ENCODE assay signal across 14 cellular contexts in genomic region chr6:154536922-154537449, GRCh38. TPM values are rescaled to one million over a fixed set of nuclear protein-coding genes. Genes with fewer than 3 reads are reported as not detected.
"Had no signal": no experiment of that assay in that cellular context is flagged by ENCODE, and none has a peak within 500 bp of the region (broad histone marks: within the 10 kb centered on the region; RNA-seq: fewer than 3 reads in every experiment).

No MANE protein-coding gene starts in this region.

- H3K9me3 ChIP-seq: neutrophil, tibial artery had no signal

- H3K27me3 ChIP-seq: neutrophil, tibial artery had no signal

- H3K36me3 ChIP-seq: neutrophil, tibial artery had no signal

- H3K4me1 ChIP-seq: foreskin keratinocyte, parathyroid adenoma had no signal

- H3K9ac ChIP-seq: parathyroid adenoma had no signal

- H2AFZ ChIP-seq: parathyroid adenoma had no signal

- ATAC-seq: activated naive CD4-positive, alpha-beta T cell treated with anti-CD3 and anti-CD28 coated beads, Interleukin-2, amount 50 U/mL, for 72 hours; foreskin keratinocyte; stimulated activated naive B cell treated with anti-CD40 and anti-IgM and Interleukin-4, amounts not matched to agents 10 μg/mL and 1 μg/mL and 100 μg/mL, for 72 hours had no signal

- FAIRE-seq: urothelium cell line had no signal

- H3K27ac ChIP-seq: foreskin keratinocyte, neutrophil, parathyroid adenoma, tibial artery had no signal

- H3K27ac Mint-ChIP-seq: activated naive CD4-positive, alpha-beta T cell treated with anti-CD3 and anti-CD28 coated beads, Interleukin-2, amount 50 U/mL, for 72 hours; stimulated activated naive B cell treated with anti-CD40 and anti-IgM and Interleukin-4, amounts not matched to agents 10 μg/mL and 1 μg/mL and 100 μg/mL, for 72 hours had no signal

- H3K36me3 Mint-ChIP-seq: activated naive CD4-positive, alpha-beta T cell treated with anti-CD3 and anti-CD28 coated beads, Interleukin-2, amount 50 U/mL, for 72 hours; stimulated activated naive B cell treated with anti-CD40 and anti-IgM and Interleukin-4, amounts not matched to agents 10 μg/mL and 1 μg/mL and 100 μg/mL, for 72 hours had no signal

- H3K4me1 Mint-ChIP-seq: stimulated activated naive B cell treated with anti-CD40 and anti-IgM and Interleukin-4, amounts not matched to agents 10 μg/mL and 1 μg/mL and 100 μg/mL, for 72 hours had no signal

- DNase-seq: activated CD4-positive, alpha-beta T cell treated with anti-CD3 and anti-CD28 coated beads for 1 hour; activated CD4-positive, alpha-beta T cell treated with anti-CD3 and anti-CD28 coated beads, Interleukin-2, amount 50 U/mL, for 48 hours; activated T-cell treated with anti-CD3 and anti-CD28 coated beads, Interleukin-2, amount 50 U/mL, for 1 hour; cerebellar nuclear complex; effector CD8-positive, alpha-beta T cell; foreskin keratinocyte; stimulated activated CD4-positive, alpha-beta T cell treated with anti-CD3 and anti-CD28 coated beads, Interleukin-2, amount 100 ng/mL, for 48 hours; stimulated activated naive B cell treated with anti-CD40 and anti-IgM and Interleukin-4, amounts not matched to agents 10 μg/mL and 1 μg/mL and 100 μg/mL, for 72 hours; tibial artery had no signal

- H3K4me3 ChIP-seq: tibial artery had no signal

- H3K4me3 Mint-ChIP-seq: stimulated activated naive B cell treated with anti-CD40 and anti-IgM and Interleukin-4, amounts not matched to agents 10 μg/mL and 1 μg/mL and 100 μg/mL, for 72 hours had no signal

- H3K79me2 ChIP-seq: parathyroid adenoma had no signal

- H3K9me3 Mint-ChIP-seq: activated naive CD4-positive, alpha-beta T cell treated with anti-CD3 and anti-CD28 coated beads, Interleukin-2, amount 50 U/mL, for 72 hours; stimulated activated naive B cell treated with anti-CD40 and anti-IgM and Interleukin-4, amounts not matched to agents 10 μg/mL and 1 μg/mL and 100 μg/mL, for 72 hours had no signal

RNA-seq across cellular contexts. Expression of gene CNKSR3, which starts 26.5 kb away (rescaled TPM):
- total RNA-seq: T-helper 1 cell treated with Interleukin-12 subunit alpha and Interleukin-12 subunit beta and Interleukin-4 antibody, amounts not matched to agents 30 ng/mL and 1 ng/mL, for 36 hours had no signal
